ENCODE assay signal across 25 cellular contexts in genomic region chr3:172378439-172378838, GRCh38.
DNase-seq lines count a peak whose midpoint lies in the region; ATAC-seq and TF ChIP-seq lines count a peak whose summit lies in the region.
"Had no signal": no experiment of that assay in that cellular context is flagged by ENCODE, and none has a peak within 500 bp of the region (broad histone marks: within the 10 kb centered on the region; RNA-seq: fewer than 3 reads in every experiment).

No MANE protein-coding gene starts in this region.

- no CpG with 5 or more reads among the region's 2 CpGs for WGBS in IMR-90 (ENCODE audit: extremely low coverage in 2 of 2, insufficient read length in 1 of 2), 2 experiments
- WGBS in smooth muscle cell (ENCODE audit: low lambda C conversion rate) = 97% methylated on average over 2 of the region's 2 CpGs

- H3F3A ChIP-seq in smooth muscle cell (ENCODE audit: low read depth) = peaks cover 23% of the 10 kb centered on the region

- H3K27me3 Mint-ChIP-seq in endothelial cell (ENCODE audit: unreplicated experiment) = no peaks in the 10 kb centered on the region
- H3K27me3 Mint-ChIP-seq: CD4-positive, alpha-beta memory T cell; CD4-positive, CD25-positive, alpha-beta regulatory T cell; CD8-positive, alpha-beta memory T cell had no signal

- H3K79me1 ChIP-seq in IMR-90 (ENCODE audit: low read depth in 1 of 2, low read length in 2 of 2) = peaks cover 15 to 50% of the 10 kb centered on the region in 2 experiments

- TF ChIP-seq CTCF in IMR-90 (conservative IDR thresholded peaks at IDR 0.05; ENCODE audit: low read depth, low read length) (no peak), endothelial cell (IDR thresholded peaks at IDR 0.05; ENCODE audit: unreplicated experiment) (no peak), smooth muscle cell (IDR thresholded peaks at IDR 0.05; ENCODE audit: borderline replicate concordance, insufficient read depth, poor library complexity, severe bottlenecking) (no peak)

- H2AK5ac ChIP-seq in IMR-90 (ENCODE audit: low read depth, low read length) = no peak overlapping the region

- H2BK5ac ChIP-seq in IMR-90 (ENCODE audit: low read depth, low read length, poor library complexity, severe bottlenecking) = peak overlapping the region; percentile 58

- H3K27ac ChIP-seq in IMR-90 (ENCODE audit: insufficient read depth, low read length) = peak overlapping the region; percentile 29; the same call in 1 of the 2 replicates
- H3K27ac ChIP-seq in smooth muscle cell (ENCODE audit: low read depth) = peak overlapping the region; percentile 16
- H3K27ac ChIP-seq: BLaER1 had no signal

- intact Hi-C loops in IMR-90 (cut with micrococcal nuclease) = no loop called here

- no peak for TF ChIP-seq RAD21 in IMR-90 (IDR thresholded peaks at IDR 0.05; ENCODE audit: low read length)

- H3K79me2 ChIP-seq in smooth muscle cell (ENCODE audit: low read depth) = peaks cover 51% of the 10 kb centered on the region

- CTCF ChIA-PET in IMR-90 (lab: Yijun Ruan, JAX) = no interaction called here

- peaks cover 86% of the 10 kb centered on the region for H3K36me3 Mint-ChIP-seq in endothelial cell (ENCODE audit: low read depth, unreplicated experiment)

- H3K27ac Mint-ChIP-seq in endothelial cell (ENCODE audit: unreplicated experiment) = no peak overlapping the region
- H3K27ac Mint-ChIP-seq: CD14-positive monocyte; CD4-positive, alpha-beta memory T cell; CD8-positive, alpha-beta memory T cell had no signal

- BruUV-seq in IMR-90 (replicated peaks; lab: Mats Ljungman, UMichigan) = no TSS peak

- in situ Hi-C loops in IMR-90 (cut with MboI; ENCODE audit: low sequenced_read_pairs) = no loop called here

- H2AK9ac ChIP-seq in IMR-90 (replicated peaks; ENCODE audit: low read depth, low read length, poor library complexity) = peak overlapping the region; percentile 45

- H3K9me3 Mint-ChIP-seq in endothelial cell (ENCODE audit: unreplicated experiment) = no peaks in the 10 kb centered on the region

- peaks cover 4% of the 10 kb centered on the region; the same call in 1 of the 2 replicates for H3K4me1 ChIP-seq in IMR-90 (ENCODE audit: control insufficient read depth, insufficient read depth, low read length)
- H3K4me1 ChIP-seq in smooth muscle cell (ENCODE audit: low read depth) = no peaks in the 10 kb centered on the region
- H3K4me1 ChIP-seq: BE2C, BLaER1 had no signal

- H2BK15ac ChIP-seq in IMR-90 (ENCODE audit: low read depth, low read length) = no peak overlapping the region

- H2AFZ ChIP-seq in IMR-90 (replicated peaks; ENCODE audit: low read length, poor library complexity) (no peak overlapping the region), smooth muscle cell (ENCODE audit: low read depth) (no peak overlapping the region)

- ATAC-seq in IMR-90 (ENCODE audit: low read depth) (peak; percentile 48), HG03457 (IDR thresholded peaks at IDR 0.05; ENCODE audit: unreplicated experiment) (no peak), GM19395 (IDR thresholded peaks at IDR 0.05; ENCODE audit: unreplicated experiment) (no peak)
- ATAC-seq: GM12878 had no signal

- H3K4ac ChIP-seq in IMR-90 (ENCODE audit: low read depth, low read length) = no peak overlapping the region

- no peak overlapping the region for H2BK120ac ChIP-seq in IMR-90 (ENCODE audit: low read depth, low read length)

- H3K9me3 ChIP-seq in IMR-90 (ENCODE audit: control insufficient read depth, insufficient read depth, low read length) (no peaks in the 10 kb centered on the region), smooth muscle cell (replicated peaks; ENCODE audit: low read depth) (no peaks in the 10 kb centered on the region)
- H3K9me3 ChIP-seq: BE2C had no signal

- H4K8ac ChIP-seq in IMR-90 (ENCODE audit: low read depth in 2 of 2, low read length in 2 of 2) = no peak overlapping the region

- peaks cover 41% of the 10 kb centered on the region for H3K36me3 ChIP-seq in IMR-90 (ENCODE audit: control insufficient read depth, insufficient read depth, low read length)
- peaks cover 35% of the 10 kb centered on the region for H3K36me3 ChIP-seq in smooth muscle cell (ENCODE audit: low read depth)

- no peak overlapping the region for H4K91ac ChIP-seq in IMR-90 (ENCODE audit: insufficient read depth, low read depth, low read length)

- no peak overlapping the region for H3K4me2 ChIP-seq in IMR-90 (ENCODE audit: low read depth, low read length)
- no peak overlapping the region for H3K4me2 ChIP-seq in smooth muscle cell
- H3K4me2 ChIP-seq: BLaER1 had no signal

- peaks cover 19% of the 10 kb centered on the region; the same call in 1 of the 2 replicates for H4K20me1 ChIP-seq in IMR-90 (ENCODE audit: insufficient read depth, low read length)
- H4K20me1 ChIP-seq in smooth muscle cell (ENCODE audit: low read depth) = peaks cover 98% of the 10 kb centered on the region
- H4K20me1 ChIP-seq: BLaER1 had no signal

- no peak for TF ChIP-seq POLR2A in IMR-90 (IDR thresholded peaks at IDR 0.05; ENCODE audit: low read depth, low read length)

- POLR2A ChIA-PET in IMR-90 (lab: Charles Lee; ENCODE audit: unreplicated experiment) = no interaction called here

- DNase-seq in IMR-90 (peak; percentile 23), amniotic epithelial cell (ENCODE audit: low read depth) (peak; percentile 89), endothelial cell (ENCODE audit: low spot score) (no peak), smooth muscle cell (lab: John Stamatoyannopoulos, UW; ENCODE audit: unreplicated experiment) (no peak), GOT3 (lab: John Stamatoyannopoulos, UW) (no peak)
- DNase-seq: 8988T; ACHN; BE2C; C1 segment of cervical spinal cord; CD4-positive, alpha-beta memory T cell; CD4-positive, CD25-positive, alpha-beta regulatory T cell; CD8-positive, alpha-beta memory T cell; COR-L47; DMS 273 treated with DMSO at 0.1 percent for 48 hours; DMS153; DMS53; DMS79; DND-41; EL; GDM1 had no signal

- H3K27me3 ChIP-seq in IMR-90 (ENCODE audit: control insufficient read depth, insufficient read depth, low read length) (no peaks in the 10 kb centered on the region), smooth muscle cell (ENCODE audit: low read depth) (no peaks in the 10 kb centered on the region)
- H3K27me3 ChIP-seq: BE2C, BLaER1 had no signal

- peaks cover 9% of the 10 kb centered on the region; the same call in 1 of the 2 replicates for H3K9me1 ChIP-seq in IMR-90 (ENCODE audit: insufficient read depth, low read length)

- no peaks in the 10 kb centered on the region for H3K4me1 Mint-ChIP-seq in endothelial cell (ENCODE audit: unreplicated experiment)
- H3K4me1 Mint-ChIP-seq: CD14-positive monocyte; CD4-positive, alpha-beta memory T cell; CD4-positive, CD25-positive, alpha-beta regulatory T cell; CD8-positive, alpha-beta memory T cell had no signal

- dilution Hi-C loops in IMR-90 (cut with HindIII; ENCODE audit: low sequenced_read_pairs, unreplicated experiment) = no loop called here

- peak overlapping the region; percentile 84 for H3K4me3 Mint-ChIP-seq in endothelial cell (ENCODE audit: unreplicated experiment)
- H3K4me3 Mint-ChIP-seq: CD14-positive monocyte; CD4-positive, alpha-beta memory T cell; CD4-positive, CD25-positive, alpha-beta regulatory T cell; CD8-positive, alpha-beta memory T cell had no signal

- no peak overlapping the region for H3K56ac ChIP-seq in IMR-90 (ENCODE audit: extremely low read depth, insufficient read depth, low read length)

- no peak overlapping the region for H3K14ac ChIP-seq in IMR-90 (replicated peaks; ENCODE audit: low read depth, low read length)

- no peak overlapping the region for H3K23ac ChIP-seq in IMR-90 (ENCODE audit: low read depth, low read length)

- no peak overlapping the region for H3K18ac ChIP-seq in IMR-90 (ENCODE audit: low read depth, low read length)

- H2BK20ac ChIP-seq in IMR-90 (ENCODE audit: low read depth, low read length) = no peak overlapping the region

- H3K9ac ChIP-seq in IMR-90 (ENCODE audit: low read depth, low read length) (no peak overlapping the region), smooth muscle cell (ENCODE audit: low read depth) (no peak overlapping the region)
- H3K9ac ChIP-seq: BLaER1 had no signal

- no peak overlapping the region for H4K5ac ChIP-seq in IMR-90 (ENCODE audit: low read depth, low read length)

- H3K4me3 ChIP-seq in IMR-90 (ENCODE audit: insufficient read depth, low read depth, low read length) (no peak overlapping the region), smooth muscle cell (no peak overlapping the region)
- H3K4me3 ChIP-seq: GM12878 had no signal

TF ChIP-seq in IMR-90, 13 proteins besides CTCF, POLR2A, EP300 and RAD21:
- TF ChIP-seq MAFK (IDR thresholded peaks at IDR 0.05; ENCODE audit: low read depth, low read length) (no peak), BHLHE40 (IDR thresholded peaks at IDR 0.05; ENCODE audit: low read depth, low read length) (no peak), USF2 (IDR thresholded peaks at IDR 0.05; ENCODE audit: low read depth, low read length) (no peak), CEBPB (IDR thresholded peaks at IDR 0.05; ENCODE audit: low read depth, low read length) (peak; percentile 63; the same call in 1 of the 2 replicates)

Comparison
In these comparisons a context has a peak if more than half of its experiments do, and no peak if none do; other contexts are left out.
1. DNase-seq: peak in IMR-90 (single experiment) and amniotic epithelial cell (single experiment); none in endothelial cell (single experiment), smooth muscle cell (single experiment) and GOT3 (single experiment).